In the genomic region with DNA sequence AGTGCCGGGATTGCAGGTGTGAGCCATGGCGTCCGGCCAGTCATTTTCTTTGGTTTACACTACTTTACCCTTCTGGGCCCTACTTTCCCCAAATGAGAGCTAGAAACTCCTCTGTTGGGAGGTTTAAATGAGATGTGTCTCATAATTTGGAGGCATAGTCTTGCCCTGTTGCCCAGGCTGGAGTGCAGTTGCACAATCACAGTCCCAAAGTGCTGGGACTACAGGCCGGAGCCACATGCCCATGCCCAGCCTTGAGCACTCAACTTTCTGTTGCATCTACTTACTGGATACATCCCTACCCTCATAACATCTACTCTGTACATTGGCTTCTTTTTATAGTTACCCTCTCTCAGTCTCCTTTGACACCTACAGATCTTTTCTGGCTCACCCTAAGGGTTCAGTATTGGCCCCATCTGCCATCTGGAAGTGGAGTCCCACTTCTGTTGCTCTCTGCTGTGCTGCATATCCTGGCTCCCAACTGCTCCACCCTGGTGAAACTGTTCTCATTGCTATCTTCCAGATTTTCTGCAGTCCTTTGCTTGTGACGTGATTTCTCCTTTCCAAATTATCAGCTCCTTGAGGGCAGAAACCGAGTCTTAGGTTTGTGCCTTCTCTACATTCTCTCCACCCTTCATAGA, we compare ENCODE assay signal across 9 cellular contexts. TPM values are rescaled to one million over a fixed set of nuclear protein-coding genes. Genes with fewer than 3 reads are reported as not detected.
DNase-seq lines count a peak whose midpoint lies in the region; ATAC-seq and TF ChIP-seq lines count a peak whose summit lies in the region.
"Had no signal": no experiment of that assay in that cellular context is flagged by ENCODE, and none has a peak within 500 bp of the region (broad histone marks: within the 10 kb centered on the region; RNA-seq: fewer than 3 reads in every experiment).

No MANE protein-coding gene starts in this region.

- H3K4me1 ChIP-seq in foreskin keratinocyte = peaks cover 29% of the 10 kb centered on the region
- H3K4me1 ChIP-seq in sigmoid colon = peaks cover 0 to 100% (median 93%) of the 10 kb centered on the region in 4 donors

- H3K36me3 ChIP-seq in sigmoid colon = peaks cover 0 to 6% (median 0%) of the 10 kb centered on the region in 4 donors

- WGBS in sigmoid colon, 2 donors = 68 to 81% methylated on average over 6 of the region's 6 CpGs

- TF ChIP-seq POLR2A in sigmoid colon (IDR thresholded peaks at IDR 0.05) = no peak

- H3K27ac Mint-ChIP-seq in T-helper 17 cell = peak overlapping the region; percentile 82

- peaks cover 67% of the 10 kb centered on the region for H3K4me1 Mint-ChIP-seq in T-helper 17 cell

- DNase-seq in NCI-H2171 treated with DMSO at 0.1 percent for 48 hours (lab: John Stamatoyannopoulos, UW) = peak; percentile 39
- DNase-seq in NCI-H2171 (lab: John Stamatoyannopoulos, UW) = no peak
- DNase-seq in T-helper 17 cell = no peak
- no peak for DNase-seq in foreskin keratinocyte
- no peak for DNase-seq in sigmoid colon
- no peak for DNase-seq in GOT3 (lab: John Stamatoyannopoulos, UW)
- DNase-seq: NCI-H69 had no signal

- intact Hi-C loops in sigmoid colon (cut with DNase I) = no loop called here

- no peak overlapping the region for H3K4me3 ChIP-seq in sigmoid colon

- no peaks in the 10 kb centered on the region for H3K27me3 Mint-ChIP-seq in T-helper 17 cell

- no peak for TF ChIP-seq EP300 in sigmoid colon (IDR thresholded peaks at IDR 0.05)

- H3K27me3 ChIP-seq in foreskin keratinocyte = no peaks in the 10 kb centered on the region
- no peaks in the 10 kb centered on the region for H3K27me3 ChIP-seq in sigmoid colon

- TF ChIP-seq CTCF in foreskin keratinocyte (conservative IDR thresholded peaks at IDR 0.05) (no peak), sigmoid colon (IDR thresholded peaks at IDR 0.05) (no peak)

- peak overlapping the region; percentile 63 for H3K4me3 Mint-ChIP-seq in T-helper 17 cell

- H3K27ac ChIP-seq in foreskin keratinocyte = peak overlapping the region; percentile 25
- H3K27ac ChIP-seq in sigmoid colon = peak overlapping the region in 3 of 4 donors; percentile 3 to 76 (median 71)

- ATAC-seq in T-helper 17 cell = no peak
- ATAC-seq in foreskin keratinocyte = no peak
- no peak for ATAC-seq in GM18861 (IDR thresholded peaks at IDR 0.05; ENCODE audit: unreplicated experiment)
- ATAC-seq in HG03378 (IDR thresholded peaks at IDR 0.05; ENCODE audit: unreplicated experiment) = no peak

- H3K36me3 Mint-ChIP-seq in T-helper 17 cell (ENCODE audit: low read depth) = no peaks in the 10 kb centered on the region

- H3K9me3 ChIP-seq in T-helper 17 cell (ENCODE audit: control insufficient read depth, low read length, poor library complexity, severe bottlenecking) (no peaks in the 10 kb centered on the region), sigmoid colon (no peaks in the 10 kb centered on the region)

RNA-seq across cellular contexts. Expression of a gene that starts 8.4 kb away (rescaled TPM):
- 100 to 1,000 TPM; 242 to 255 TPM for total RNA-seq in T-helper 17 cell
- total RNA-seq in foreskin keratinocyte = 320 and 332 TPM in 2 replicates
- polyA plus RNA-seq in foreskin keratinocyte = 274 and 296 TPM in 2 replicates
- total RNA-seq in sigmoid colon = 100 to 1,000 TPM; 201 to 274 (median 228) TPM
- 100 to 1,000 TPM; 196 to 258 (median 224) TPM for polyA plus RNA-seq in sigmoid colon

RNA-seq across cellular contexts. Expression of a gene that starts 27.2 kb away (rescaled TPM):
- total RNA-seq in T-helper 17 cell (1 to 10 TPM; 2.2 to 8.6 TPM), foreskin keratinocyte (0.49 and 0.85 TPM in 2 replicates), sigmoid colon (10 to 100 TPM in 1 of 4 donors, 1 to 10 TPM in 3; 2.5 to 13.0 (median 4.4) TPM)
- polyA plus RNA-seq in foreskin keratinocyte (0.38 and 0.49 TPM in 2 replicates), sigmoid colon (10 to 100 TPM in 2 of 3 donors, 1 to 10 TPM in 1; 4.8 to 31.1 (median 16.2) TPM)
